ENCODE assay signal across 21 cellular contexts in the genomic region with DNA sequence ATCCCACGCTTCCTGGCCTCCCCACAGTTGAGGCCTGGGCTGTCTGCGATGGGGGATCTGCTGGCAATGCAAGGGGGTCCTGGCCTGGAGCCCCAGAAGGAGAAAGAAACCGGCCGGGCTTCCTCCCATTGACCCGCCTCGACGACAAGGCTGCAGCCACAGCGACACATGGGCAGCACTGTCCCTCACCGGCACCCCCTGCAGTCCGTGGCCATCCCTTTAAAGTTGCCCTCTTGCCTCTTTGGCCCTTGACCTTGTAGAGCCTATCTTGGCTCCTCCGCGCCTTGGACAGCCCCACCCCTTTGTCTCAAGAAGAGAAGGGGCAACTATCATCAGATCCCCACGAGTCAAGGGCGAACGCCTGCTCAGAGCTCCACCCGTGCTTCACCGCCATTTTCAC.
DNase-seq lines count a peak whose midpoint lies in the region; ATAC-seq, FAIRE-seq and TF ChIP-seq lines count a peak whose summit lies in the region.
"Had no signal": no experiment of that assay in that cellular context is flagged by ENCODE, and none has a peak within 500 bp of the region (broad histone marks: within the 10 kb centered on the region; RNA-seq: fewer than 3 reads in every experiment).

No MANE protein-coding gene starts in this region.

- POLR2A ChIA-PET in MCF 10A (lab: Yijun Ruan, JAX), result no interaction called here
- POLR2A ChIA-PET in GM12878 (lab: Charles Lee), result no interaction called here

- H4K20me1 ChIP-seq in GM12878 (ENCODE audit: control insufficient read depth, insufficient read depth), result no peaks in the 10 kb centered on the region

- 88% methylated on average over 14 of the region's 17 CpGs for WGBS in GM12878 (ENCODE audit: insufficient coverage, insufficient replicate concordance, low lambda C conversion rate, missing lambda C conversion rate)
- WGBS in transverse colon (ENCODE audit: low coverage in 1 of 2), 2 donors, result 94% methylated on average over 17 of the region's 17 CpGs; no CpG with 5 or more reads in 1 of the 2 donors

- no peak overlapping the region for H3K4me3 Mint-ChIP-seq in MCF 10A (ENCODE audit: unreplicated experiment)

- ATAC-seq in GM12878, result no peak
- no peak for ATAC-seq in lower lobe of right lung
- no peak for ATAC-seq in HG02588 (IDR thresholded peaks at IDR 0.05; ENCODE audit: unreplicated experiment)
- no peak for ATAC-seq in HG02852 (IDR thresholded peaks at IDR 0.05; ENCODE audit: unreplicated experiment)
- no peak for ATAC-seq in GM21447 (IDR thresholded peaks at IDR 0.05; ENCODE audit: unreplicated experiment)
- ATAC-seq: left lung; Right ventricle myocardium inferior; stimulated activated naive CD8-positive, alpha-beta T cell treated with anti-CD3 and anti-CD28 coated beads, Interleukin-15, Interleukin-2, amounts not matched to agents 100 U/mL and 50 U/mL, for 24 hours had no signal

- no TSS peak for BruUV-seq in MCF 10A (replicated peaks; lab: Mats Ljungman, UMichigan)
- BruUV-seq in GM12878 (replicated peaks; lab: Mats Ljungman, UMichigan), result no TSS peak

- H3K9ac ChIP-seq in GM12878 (ENCODE audit: control insufficient read depth, insufficient read depth, low read length), result no peak overlapping the region

- TF ChIP-seq EP300 in GM12878 (IDR thresholded peaks at IDR 0.05; ENCODE audit: borderline replicate concordance in 1 of 2, control insufficient read depth in 1 of 2, low read depth in 2 of 2, low read length in 2 of 2), result no peak
- no peak for TF ChIP-seq EP300 in transverse colon (IDR thresholded peaks at IDR 0.05; ENCODE audit: low read depth)

- H3K36me3 Mint-ChIP-seq in MCF 10A (ENCODE audit: insufficient read depth, unreplicated experiment), result no peaks in the 10 kb centered on the region

- peaks cover 15% of the 10 kb centered on the region for H3K79me2 ChIP-seq in GM12878 (ENCODE audit: control insufficient read depth, insufficient read depth, low read length)

- RAD21 ChIA-PET in GM12878 (lab: Charles Lee; ENCODE audit: unreplicated experiment), result interaction anchor here (1.0 to 1.3 kb wide), 2 partner anchors 183 kb away, joined by 4 to 5 read pairs; no protein-coding TSS in a partner anchor

- DNase-seq in breast epithelium (ENCODE audit: low spot score in 2 of 2) (no peak), MCF 10A (ENCODE audit: unreplicated experiment) (no peak), GM12878 (ENCODE audit: low read depth, low spot score) (no peak), lower lobe of right lung (no peak), transverse colon (no peak)
- DNase-seq: activated CD4-positive, alpha-beta T cell treated with anti-CD3 and anti-CD28 coated beads, Interleukin-2, amount 50 U/mL, for 1 hour; activated CD8-positive, alpha-beta memory T cell treated with anti-CD3 and anti-CD28 coated beads, Interleukin-2, amount 50 U/mL, for 48 hours; activated effector memory CD4-positive, alpha-beta T cell treated with anti-CD3 and anti-CD28 coated beads, Interleukin-2, amount 50 U/mL, for 16 hours; amniotic stem cell; DMS 273 treated with DMSO at 0.1 percent for 48 hours; Karpas-422; left lung; NCI-H1105 treated with DMSO at 0.1 percent for 48 hours; NCI-H526; nucleus accumbens; stimulated activated naive CD8-positive, alpha-beta T cell treated with anti-CD3 and anti-CD28 coated beads, Interleukin-15, Interleukin-2, amounts not matched to agents 100 U/mL and 50 U/mL, for 24 hours had no signal

- no peaks in the 10 kb centered on the region for H3K9me3 Mint-ChIP-seq in MCF 10A (ENCODE audit: unreplicated experiment)

- no peak overlapping the region for H3K4me3 ChIP-seq in breast epithelium
- H3K4me3 ChIP-seq in GM12878, result no peak overlapping the region
- peak overlapping the region; percentile 6 for H3K4me3 ChIP-seq in lower lobe of right lung
- no peak overlapping the region for H3K4me3 ChIP-seq in transverse colon

- H3K9me3 ChIP-seq in breast epithelium (no peaks in the 10 kb centered on the region), GM12878 (replicated peaks; ENCODE audit: control insufficient read depth, insufficient read depth, low read length) (no peaks in the 10 kb centered on the region), lower lobe of right lung (no peaks in the 10 kb centered on the region), transverse colon (no peaks in the 10 kb centered on the region)
- H3K9me3 ChIP-seq: left lung had no signal

- H3K36me3 ChIP-seq in breast epithelium (no peaks in the 10 kb centered on the region), GM12878 (ENCODE audit: control insufficient read depth in 2 of 2, insufficient read depth in 2 of 2, low read length in 1 of 2) (no peaks in the 10 kb centered on the region; a peak in 1 of 4 replicates), lower lobe of right lung (no peaks in the 10 kb centered on the region), transverse colon (no peaks in the 10 kb centered on the region)
- H3K36me3 ChIP-seq: left lung had no signal

- CTCF ChIA-PET in MCF 10A (lab: Yijun Ruan, JAX) (no interaction called here), GM12878 (lab: Yijun Ruan, JAX) (interaction anchor here (0.7 to 4.0 kb wide), 4 partner anchors 11 to 191 kb away, joined by 4 to 24 read pairs (median 13); no protein-coding TSS in a partner anchor)

- SMC1A ChIA-PET in GM12878 (lab: Charles Lee; ENCODE audit: uncharacterized antibody, unreplicated experiment), result interaction anchor here (1.2 to 1.4 kb wide), 2 partner anchors 13 to 170 kb away, joined by 3 read pairs; no protein-coding TSS in a partner anchor

- intact Hi-C loops in breast epithelium (cut with DNase I; ENCODE audit: low total_unique reads), result loop anchor here (10.0 kb wide), 1 partner anchor 104 kb away; the partner anchor contains the start of gene CASZ1
- intact Hi-C loops in MCF 10A (cut with micrococcal nuclease), result loop anchor here (5.0 kb wide), 3 partner anchors 158 to 252 kb away; no protein-coding TSS in a partner anchor
- intact Hi-C loops in GM12878 (cut with micrococcal nuclease; ENCODE audit: unreplicated experiment), result loop anchor here (5.0 kb wide), 2 partner anchors 178 to 252 kb away; no protein-coding TSS in a partner anchor
- intact Hi-C loops in lower lobe of right lung (cut with DNase I), result no loop called here
- intact Hi-C loops in transverse colon (cut with DNase I; ENCODE audit: low total_unique reads), result loop anchor here (5.0 kb wide), 1 partner anchor 33 kb away; no protein-coding TSS in a partner anchor

- no peak overlapping the region for H3K27ac Mint-ChIP-seq in MCF 10A (ENCODE audit: low read depth, unreplicated experiment)

- H3K27me3 ChIP-seq in breast epithelium (no peaks in the 10 kb centered on the region), GM12878 (replicated peaks in 1 of 2; ENCODE audit: control insufficient read depth in 2 of 2, insufficient read depth in 2 of 2, low read length in 1 of 2) (no peaks in the 10 kb centered on the region), lower lobe of right lung (ENCODE audit: low read depth) (no peaks in the 10 kb centered on the region), transverse colon (no peaks in the 10 kb centered on the region)
- H3K27me3 ChIP-seq: left lung had no signal

- no peak for FAIRE-seq in GM12878 (lab: Jason Lieb, UNC)
- FAIRE-seq: TTC549 had no signal

- no peak overlapping the region for H3K4me2 ChIP-seq in GM12878 (ENCODE audit: control insufficient read depth, insufficient read depth)

- H3K4me1 ChIP-seq in breast epithelium (peaks cover 9 to 36% of the 10 kb centered on the region in 2 donors), GM12878 (ENCODE audit: control insufficient read depth, insufficient read depth, low read length) (peaks cover 15% of the 10 kb centered on the region), lower lobe of right lung (peaks cover 81% of the 10 kb centered on the region), transverse colon (peaks cover 50 to 83% (median 78%) of the 10 kb centered on the region in 4 donors)

- in situ Hi-C loops in GM12878 (cut with MboI), result no loop called here
- in situ Hi-C loops in transverse colon (cut with MboI; ENCODE audit: low pct_ligation_motif_present in 1 of 4, low pct_unique_long_range_greater_than_20kb in 1 of 4, low sequenced_read_pairs in 3 of 4), result loop anchor here in 1 of 4 donors (25.0 kb wide), 1 partner anchor 172 kb away; no protein-coding TSS in a partner anchor

- no peak overlapping the region for H2AFZ ChIP-seq in GM12878 (ENCODE audit: control insufficient read depth, low read depth, low read length)

- no peak for TF ChIP-seq POLR2A in breast epithelium (IDR thresholded peaks at IDR 0.05)
- no peak for TF ChIP-seq POLR2A in GM12878 (IDR thresholded peaks at IDR 0.05; ENCODE audit: low read depth, low read length)
- TF ChIP-seq POLR2A in transverse colon (IDR thresholded peaks at IDR 0.05), result no peak

- TF ChIP-seq RAD21 in GM12878 (IDR thresholded peaks at IDR 0.05; ENCODE audit: insufficient read depth, low read depth, low read length), result no peak

- no peaks in the 10 kb centered on the region for H3K27me3 Mint-ChIP-seq in MCF 10A (ENCODE audit: insufficient read depth, unreplicated experiment)

- H3K4me1 Mint-ChIP-seq in MCF 10A (ENCODE audit: insufficient read depth, unreplicated experiment), result peaks cover 20% of the 10 kb centered on the region

- H3K27ac ChIP-seq in breast epithelium (peak overlapping the region; percentile 58 to 73), GM12878 (ENCODE audit: control insufficient read depth, insufficient read depth) (no peak overlapping the region), lower lobe of right lung (peak overlapping the region; percentile 58), transverse colon (peak overlapping the region; percentile 79 to 95 (median 94))

- TF ChIP-seq CTCF in breast epithelium (IDR thresholded peaks at IDR 0.05) (no peak), MCF 10A (IDR thresholded peaks at IDR 0.05; ENCODE audit: unreplicated experiment) (no peak), GM12878 (IDR thresholded peaks at IDR 0.05 in 2 of 3, conservative IDR thresholded peaks at IDR 0.05 in 1 of 3; ENCODE audit: control insufficient read depth in 2 of 3, extremely low read depth in 1 of 3, insufficient read depth in 1 of 3, low read depth in 3 of 3, low read length in 3 of 3) (peak; percentile 1 to 28 (median 12); a peak in 1 of 6 replicates), lower lobe of right lung (IDR thresholded peaks at IDR 0.05) (no peak), transverse colon (IDR thresholded peaks at IDR 0.05) (no peak)

TF ChIP-seq in GM12878, 131 proteins besides CTCF, POLR2A, EP300 and RAD21:
- TF ChIP-seq NR2C1 (IDR thresholded peaks at IDR 0.05) (no peak), CHD4 (IDR thresholded peaks at IDR 0.05) (no peak), IKZF2 (IDR thresholded peaks at IDR 0.05) (no peak), RB1 (IDR thresholded peaks at IDR 0.05; ENCODE audit: borderline replicate concordance) (no peak), RUNX3 (IDR thresholded peaks at IDR 0.05; ENCODE audit: low read length) (no peak), ZNF24 (IDR thresholded peaks at IDR 0.05) (no peak), NR2F1 (conservative IDR thresholded peaks at IDR 0.05) (0 out of 2 replicates have a peak, but pooled peaks have one; percentile 20)

Comparison
In these comparisons a context has a peak if more than half of its experiments do, and no peak if none do; other contexts are left out.
1. CTCF ChIP-seq: peak in GM12878 (3 of 3); none in breast epithelium (0 of 3), MCF 10A (single experiment), lower lobe of right lung (single experiment) and transverse colon (0 of 5).